ENCODE assay signal across 13 cellular contexts in genomic region chr4:142416121-142416520, GRCh38.
DNase-seq lines count a peak whose midpoint lies in the region; ATAC-seq and TF ChIP-seq lines count a peak whose summit lies in the region.
"Had no signal": no experiment of that assay in that cellular context is flagged by ENCODE, and none has a peak within 500 bp of the region (broad histone marks: within the 10 kb centered on the region; RNA-seq: fewer than 3 reads in every experiment).

No MANE protein-coding gene starts in this region.

- intact Hi-C loops in uterus (cut with DNase I; ENCODE audit: low total_unique reads): no loop called here

- H3K4me1 Mint-ChIP-seq in CD4-positive, CD25-positive, alpha-beta regulatory T cell: peaks cover 6 to 51% (median 18%) of the 10 kb centered on the region in 4 donors
- peaks cover 20% of the 10 kb centered on the region for H3K4me1 Mint-ChIP-seq in activated T-helper 17 cell treated with anti-CD3 and anti-CD28 coated beads, Interleukin-2, amount 50 U/mL, for 72 hours

- peaks cover 0 to 2% (median 0%) of the 10 kb centered on the region in 7 donors for H3K9me3 Mint-ChIP-seq in CD4-positive, CD25-positive, alpha-beta regulatory T cell
- H3K9me3 Mint-ChIP-seq in activated T-helper 17 cell treated with anti-CD3 and anti-CD28 coated beads, Interleukin-2, amount 50 U/mL, for 72 hours: no peaks in the 10 kb centered on the region

- peaks cover 19% of the 10 kb centered on the region for H3K4me1 ChIP-seq in CD4-positive, CD25-positive, alpha-beta regulatory T cell (ENCODE audit: control insufficient read depth, insufficient read depth, low read length, poor library complexity, severe bottlenecking)
- H3K4me1 ChIP-seq in uterus: no peaks in the 10 kb centered on the region
- H3K4me1 ChIP-seq: lower lobe of right lung, testis had no signal

- no peak for DNase-seq in CD4-positive, CD25-positive, alpha-beta regulatory T cell
- DNase-seq in GM03348 (ENCODE audit: low spot score) (peak; percentile 55), fibroblast of pulmonary artery (ENCODE audit: low read depth) (peak; percentile 64), amygdala (lab: John Stamatoyannopoulos, UW) (no peak), NCI-H2196 treated with DMSO at 0.1 percent for 48 hours (lab: John Stamatoyannopoulos, UW; ENCODE audit: unreplicated experiment) (no peak), uterus (no peak)
- no peak for DNase-seq in stimulated activated CD4-positive, alpha-beta T cell treated with anti-CD3 and anti-CD28 coated beads, Interleukin-15, amount 100 ng/mL, for 24 hours
- DNase-seq: lower lobe of right lung, NCI-H345, nucleus accumbens, testis had no signal

- no peaks in the 10 kb centered on the region for H3K27me3 Mint-ChIP-seq in CD4-positive, CD25-positive, alpha-beta regulatory T cell
- H3K27me3 Mint-ChIP-seq in activated T-helper 17 cell treated with anti-CD3 and anti-CD28 coated beads, Interleukin-2, amount 50 U/mL, for 72 hours: no peaks in the 10 kb centered on the region

- peak overlapping the region; percentile 33 to 100 (median 88) for H3K27ac Mint-ChIP-seq in CD4-positive, CD25-positive, alpha-beta regulatory T cell
- peak overlapping the region; percentile 96 for H3K27ac Mint-ChIP-seq in activated T-helper 17 cell treated with anti-CD3 and anti-CD28 coated beads, Interleukin-2, amount 50 U/mL, for 72 hours

- peak overlapping the region in 1 of 4 donors; percentile 12 for H3K4me3 Mint-ChIP-seq in CD4-positive, CD25-positive, alpha-beta regulatory T cell
- H3K4me3 Mint-ChIP-seq in activated T-helper 17 cell treated with anti-CD3 and anti-CD28 coated beads, Interleukin-2, amount 50 U/mL, for 72 hours: peak overlapping the region; percentile 82

- H3K27me3 ChIP-seq in CD4-positive, CD25-positive, alpha-beta regulatory T cell (ENCODE audit: control insufficient read depth, insufficient read depth, low read length): no peaks in the 10 kb centered on the region
- H3K27me3 ChIP-seq in uterus: no peaks in the 10 kb centered on the region
- H3K27me3 ChIP-seq: testis had no signal

- H3K36me3 ChIP-seq in CD4-positive, CD25-positive, alpha-beta regulatory T cell (ENCODE audit: control insufficient read depth, insufficient read depth, low read length): no peaks in the 10 kb centered on the region
- no peaks in the 10 kb centered on the region for H3K36me3 ChIP-seq in uterus
- H3K36me3 ChIP-seq: lower lobe of right lung had no signal

- H3K9me3 ChIP-seq in CD4-positive, CD25-positive, alpha-beta regulatory T cell (ENCODE audit: control insufficient read depth in 2 of 2, low read length in 2 of 2): no peaks in the 10 kb centered on the region
- H3K9me3 ChIP-seq in uterus: no peaks in the 10 kb centered on the region
- H3K9me3 ChIP-seq: lower lobe of right lung, testis had no signal

- H3K27ac ChIP-seq in CD4-positive, CD25-positive, alpha-beta regulatory T cell (ENCODE audit: insufficient read depth, low read length, poor library complexity, severe bottlenecking): peak overlapping the region; percentile 76
- H3K27ac ChIP-seq in uterus: no peak overlapping the region
- H3K27ac ChIP-seq: testis had no signal

- H3K36me3 Mint-ChIP-seq in CD4-positive, CD25-positive, alpha-beta regulatory T cell: no peaks in the 10 kb centered on the region
- H3K36me3 Mint-ChIP-seq in activated T-helper 17 cell treated with anti-CD3 and anti-CD28 coated beads, Interleukin-2, amount 50 U/mL, for 72 hours (ENCODE audit: low read depth): no peaks in the 10 kb centered on the region
- H3K36me3 Mint-ChIP-seq: brain had no signal

- ATAC-seq in CD4-positive, CD25-positive, alpha-beta regulatory T cell (ENCODE audit: low read depth in 2 of 2): no peak
- ATAC-seq in activated T-helper 17 cell treated with anti-CD3 and anti-CD28 coated beads, Interleukin-2, amount 50 U/mL, for 72 hours (replicated peaks): no peak
- ATAC-seq: lower lobe of right lung had no signal

- TF ChIP-seq POLR2A in uterus (IDR thresholded peaks at IDR 0.05): no peak

- H3K4me3 ChIP-seq in CD4-positive, CD25-positive, alpha-beta regulatory T cell (ENCODE audit: low read depth, low read length): peak overlapping the region; percentile 76
- H3K4me3 ChIP-seq in fibroblast of pulmonary artery (replicated peaks; ENCODE audit: low read depth, low read length) (no peak overlapping the region), uterus (no peak overlapping the region)
- H3K4me3 ChIP-seq: lower lobe of right lung, testis had no signal

- no peak for TF ChIP-seq CTCF in fibroblast of pulmonary artery (IDR thresholded peaks at IDR 0.05; ENCODE audit: low read length, missing control alignments)
- no peak for TF ChIP-seq CTCF in uterus (IDR thresholded peaks at IDR 0.05)

Comparison
In these comparisons a context has a peak if more than half of its experiments do, and no peak if none do; other contexts are left out.
1. DNase-seq: peak in GM03348 (single experiment) and fibroblast of pulmonary artery (single experiment); none in CD4-positive, CD25-positive, alpha-beta regulatory T cell (0 of 3), amygdala (0 of 56), stimulated activated CD4-positive, alpha-beta T cell treated with anti-CD3 and anti-CD28 coated beads, Interleukin-15, amount 100 ng/mL, for 24 hours (single experiment), NCI-H2196 treated with DMSO at 0.1 percent for 48 hours (single experiment) and uterus (0 of 2).